ENCODE assay signal across 17 cellular contexts in the genomic region with DNA sequence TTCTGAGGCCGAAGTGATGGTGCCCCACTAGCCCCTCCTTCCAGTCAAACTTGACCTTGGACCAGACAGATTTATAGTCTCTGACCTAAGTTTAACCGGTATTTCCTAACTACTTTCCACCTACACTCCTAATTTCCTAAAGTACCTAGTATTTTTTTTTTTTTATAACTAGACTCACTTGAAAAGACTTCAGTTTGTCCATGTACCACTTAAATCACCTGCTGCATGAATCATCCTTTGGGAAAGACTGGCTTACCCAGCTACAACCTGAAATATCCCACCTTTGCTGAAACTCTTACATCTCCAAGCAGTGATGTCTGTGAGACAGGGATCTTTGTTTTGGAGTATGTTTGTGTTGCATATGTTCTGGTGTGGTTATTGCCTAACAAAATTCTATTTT.
DNase-seq lines count a peak whose midpoint lies in the region; ATAC-seq and TF ChIP-seq lines count a peak whose summit lies in the region.
"Had no signal": no experiment of that assay in that cellular context is flagged by ENCODE, and none has a peak within 500 bp of the region (broad histone marks: within the 10 kb centered on the region; RNA-seq: fewer than 3 reads in every experiment).

No MANE protein-coding gene starts in this region.

- intact Hi-C loops in tibial artery (cut with DNase I; ENCODE audit: low total_unique reads): no loop called here

- H3K79me2 ChIP-seq in hepatocyte: no peaks in the 10 kb centered on the region

- no peak overlapping the region for H3K9ac ChIP-seq in mesenchymal stem cell (ENCODE audit: low read length)

- no peak overlapping the region for H3K4ac ChIP-seq in mesenchymal stem cell (ENCODE audit: low read depth in 1 of 2, low read length in 2 of 2)

- no peaks in the 10 kb centered on the region for H3K9me3 ChIP-seq in hepatocyte (ENCODE audit: low read depth)
- H3K9me3 ChIP-seq in mesenchymal stem cell (ENCODE audit: control insufficient read depth, low read length): no peaks in the 10 kb centered on the region
- H3K9me3 ChIP-seq in tibial artery: no peaks in the 10 kb centered on the region
- H3K9me3 ChIP-seq: HAP-1 had no signal

- peaks cover 28% of the 10 kb centered on the region for H3K36me3 Mint-ChIP-seq in stimulated activated memory B cell treated with anti-CD40 and anti-IgM and Interleukin-4, amounts not matched to agents 10 μg/mL and 1 μg/mL and 100 μg/mL, for 72 hours
- no peaks in the 10 kb centered on the region for H3K36me3 Mint-ChIP-seq in osteocyte (ENCODE audit: unreplicated experiment)
- H3K36me3 Mint-ChIP-seq: CD14-positive monocyte; CD8-positive, alpha-beta T cell had no signal

- H3K27me3 Mint-ChIP-seq in stimulated activated memory B cell treated with anti-CD40 and anti-IgM and Interleukin-4, amounts not matched to agents 10 μg/mL and 1 μg/mL and 100 μg/mL, for 72 hours: no peaks in the 10 kb centered on the region
- no peaks in the 10 kb centered on the region for H3K27me3 Mint-ChIP-seq in osteocyte (ENCODE audit: unreplicated experiment)

- no peak overlapping the region for H2BK15ac ChIP-seq in mesenchymal stem cell (ENCODE audit: low read depth, poor library complexity, severe bottlenecking)

- no peak overlapping the region for H3K14ac ChIP-seq in mesenchymal stem cell (ENCODE audit: low read length in 2 of 2)

- H3K27ac Mint-ChIP-seq in stimulated activated memory B cell treated with anti-CD40 and anti-IgM and Interleukin-4, amounts not matched to agents 10 μg/mL and 1 μg/mL and 100 μg/mL, for 72 hours: peak overlapping the region; percentile 46
- H3K27ac Mint-ChIP-seq in osteocyte (ENCODE audit: unreplicated experiment): no peak overlapping the region
- H3K27ac Mint-ChIP-seq: CD14-positive monocyte; CD8-positive, alpha-beta T cell had no signal

- no peak for ATAC-seq in stimulated activated memory B cell treated with anti-CD40 and anti-IgM and Interleukin-4, amounts not matched to agents 10 μg/mL and 1 μg/mL and 100 μg/mL, for 72 hours
- ATAC-seq: CD8-positive, alpha-beta T cell had no signal

- H2BK120ac ChIP-seq in mesenchymal stem cell (ENCODE audit: low read depth, low read length): no peak overlapping the region

- H3K4me1 ChIP-seq in hepatocyte (ENCODE audit: insufficient read depth) (peaks cover 7% of the 10 kb centered on the region), mesenchymal stem cell (ENCODE audit: control insufficient read depth, insufficient read depth, low read depth, low read length) (peaks cover 2% of the 10 kb centered on the region), tibial artery (no peaks in the 10 kb centered on the region)

- TF ChIP-seq CTCF in hepatocyte (IDR thresholded peaks at IDR 0.05; ENCODE audit: poor library complexity) (no peak), tibial artery (IDR thresholded peaks at IDR 0.05) (no peak), osteocyte (IDR thresholded peaks at IDR 0.05) (no peak)

- H4K91ac ChIP-seq in mesenchymal stem cell (ENCODE audit: low read length): no peak overlapping the region

- H3K27me3 ChIP-seq in hepatocyte (no peaks in the 10 kb centered on the region), mesenchymal stem cell (ENCODE audit: control insufficient read depth in 1 of 2, insufficient read depth in 1 of 2, low read length in 2 of 2) (no peaks in the 10 kb centered on the region), tibial artery (no peaks in the 10 kb centered on the region)

- peaks cover 51% of the 10 kb centered on the region for H3K4me1 Mint-ChIP-seq in stimulated activated memory B cell treated with anti-CD40 and anti-IgM and Interleukin-4, amounts not matched to agents 10 μg/mL and 1 μg/mL and 100 μg/mL, for 72 hours
- peaks cover 36% of the 10 kb centered on the region for H3K4me1 Mint-ChIP-seq in osteocyte (ENCODE audit: unreplicated experiment)

- H3K18ac ChIP-seq in mesenchymal stem cell (ENCODE audit: low read depth in 1 of 2, low read length in 2 of 2): no peak overlapping the region

- H2BK12ac ChIP-seq in mesenchymal stem cell (ENCODE audit: low read length in 2 of 2): no peak overlapping the region

- H3K79me1 ChIP-seq in mesenchymal stem cell (replicated peaks; ENCODE audit: low read length, poor library complexity, severe bottlenecking): peaks cover 11% of the 10 kb centered on the region

- H3K4me3 ChIP-seq in hepatocyte (no peak overlapping the region), mesenchymal stem cell (ENCODE audit: insufficient read depth in 1 of 2, low read depth in 1 of 2, low read length in 2 of 2) (no peak overlapping the region), tibial artery (no peak overlapping the region)
- H3K4me3 ChIP-seq: HAP-1 had no signal

- H3K23ac ChIP-seq in mesenchymal stem cell (ENCODE audit: low read length in 2 of 2): no peak overlapping the region

- H3K9me2 ChIP-seq in hepatocyte (replicated peaks; ENCODE audit: insufficient read depth): no peaks in the 10 kb centered on the region

- H3K27ac ChIP-seq in hepatocyte: peak overlapping the region; percentile 38
- H3K27ac ChIP-seq in mesenchymal stem cell (ENCODE audit: low read length, poor library complexity, severe bottlenecking): no peak overlapping the region
- H3K27ac ChIP-seq in tibial artery: no peak overlapping the region
- H3K27ac ChIP-seq: 22Rv1, HL-60 had no signal

- H3K4me2 ChIP-seq in hepatocyte: no peak overlapping the region
- H3K4me2 ChIP-seq in mesenchymal stem cell (ENCODE audit: low read length, poor library complexity, severe bottlenecking): no peak overlapping the region

- DNase-seq in DMS53 (lab: John Stamatoyannopoulos, UW) (peak; percentile 35), DMS53 treated with DMSO at 0.1 percent for 48 hours (lab: John Stamatoyannopoulos, UW; ENCODE audit: unreplicated experiment) (no peak), hepatocyte (ENCODE audit: low spot score) (no peak), mesenchymal stem cell (no peak), hippocampal formation (lab: John Stamatoyannopoulos, UW) (no peak), tibial artery (no peak), osteocyte (ENCODE audit: extremely low spot score, unreplicated experiment) (no peak)
- DNase-seq: CD8-positive, alpha-beta T cell; COR-L47; DMS153; GF-D8; IMR-90 had no signal

- H3K4me3 Mint-ChIP-seq in stimulated activated memory B cell treated with anti-CD40 and anti-IgM and Interleukin-4, amounts not matched to agents 10 μg/mL and 1 μg/mL and 100 μg/mL, for 72 hours: no peak overlapping the region
- no peak overlapping the region for H3K4me3 Mint-ChIP-seq in osteocyte (ENCODE audit: unreplicated experiment)
- H3K4me3 Mint-ChIP-seq: CD14-positive monocyte; CD8-positive, alpha-beta T cell had no signal

- no peak overlapping the region for H2AFZ ChIP-seq in hepatocyte
- no peak overlapping the region for H2AFZ ChIP-seq in mesenchymal stem cell (ENCODE audit: low read depth, low read length)

- peak overlapping the region; percentile 81 for H2AK5ac ChIP-seq in mesenchymal stem cell (ENCODE audit: low read length, severe bottlenecking)

- no peak overlapping the region for H2BK5ac ChIP-seq in mesenchymal stem cell (ENCODE audit: low read depth, low read length, poor library complexity, severe bottlenecking)

- H3K36me3 ChIP-seq in hepatocyte (replicated peaks; ENCODE audit: insufficient read depth, low read depth) (no peaks in the 10 kb centered on the region), mesenchymal stem cell (ENCODE audit: control insufficient read depth in 1 of 2, insufficient read depth in 2 of 2, low read depth in 1 of 2, low read length in 2 of 2) (peaks cover 0 to 4% of the 10 kb centered on the region in 2 experiments), tibial artery (no peaks in the 10 kb centered on the region)
- H3K36me3 ChIP-seq: HAP-1 had no signal

- no peak overlapping the region for H4K8ac ChIP-seq in mesenchymal stem cell (ENCODE audit: low read length)

- peaks cover 3% of the 10 kb centered on the region for H3K9me3 Mint-ChIP-seq in stimulated activated memory B cell treated with anti-CD40 and anti-IgM and Interleukin-4, amounts not matched to agents 10 μg/mL and 1 μg/mL and 100 μg/mL, for 72 hours
- no peaks in the 10 kb centered on the region for H3K9me3 Mint-ChIP-seq in osteocyte (ENCODE audit: unreplicated experiment)
- H3K9me3 Mint-ChIP-seq: CD14-positive monocyte; CD8-positive, alpha-beta T cell had no signal

- H4K20me1 ChIP-seq in hepatocyte (ENCODE audit: insufficient read depth, poor library complexity, severe bottlenecking): no peaks in the 10 kb centered on the region

- WGBS in hepatocyte (ENCODE audit: low lambda C conversion rate, missing lambda C conversion rate): 47% methylated on average over 2 of the region's 2 CpGs
- WGBS in mesenchymal stem cell: 82% methylated on average over 2 of the region's 2 CpGs
